Comparison of ENCODE assay signal across 15 cellular contexts in the genomic region with DNA sequence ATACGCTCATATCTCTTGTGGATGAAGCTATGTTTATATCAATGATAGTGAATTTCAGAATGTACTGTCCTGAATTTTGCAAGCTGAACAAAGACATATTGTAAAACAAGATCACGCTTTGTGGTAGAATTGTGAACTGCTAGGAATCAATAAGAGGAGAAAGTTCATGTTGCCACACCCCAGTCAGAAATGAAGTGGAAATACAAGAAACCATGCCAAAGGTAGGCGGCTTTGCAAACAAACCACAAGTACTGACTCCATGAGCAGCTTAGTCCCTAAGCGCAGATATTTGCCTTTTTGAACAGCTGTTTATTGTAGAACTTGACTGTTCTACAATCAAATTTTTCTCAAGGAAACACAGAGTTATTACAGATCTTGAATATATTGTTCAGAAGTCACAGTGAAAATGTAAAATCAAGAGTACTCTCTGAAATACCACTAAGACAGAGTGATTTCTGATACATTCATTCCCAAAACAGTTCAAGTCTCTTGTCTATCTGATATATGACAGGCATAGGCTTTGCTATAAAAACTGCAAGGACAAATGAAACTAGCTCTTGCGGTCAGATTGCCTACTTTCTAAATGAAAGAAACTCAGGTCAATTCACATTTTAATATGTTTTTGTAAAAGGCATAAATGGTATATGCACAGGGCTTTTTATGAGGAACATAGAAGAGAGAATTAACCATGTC.
DNase-seq lines count a peak whose midpoint lies in the region; ATAC-seq and TF ChIP-seq lines count a peak whose summit lies in the region.
"Had no signal": no experiment of that assay in that cellular context is flagged by ENCODE, and none has a peak within 500 bp of the region (broad histone marks: within the 10 kb centered on the region; RNA-seq: fewer than 3 reads in every experiment).

No MANE protein-coding gene starts in this region.

- ATAC-seq in left lobe of liver = peak; percentile 100

- no peaks in the 10 kb centered on the region for H3K79me2 ChIP-seq in GM23248 (ENCODE audit: insufficient read depth)

- H4K20me1 ChIP-seq in GM23248 (ENCODE audit: insufficient read depth) = no peaks in the 10 kb centered on the region
- H4K20me1 ChIP-seq: BLaER1 had no signal

- H3K4me1 ChIP-seq in breast epithelium (peaks cover 0 to 16% of the 10 kb centered on the region in 2 donors), thyroid gland (peaks cover 7 to 9% of the 10 kb centered on the region in 2 donors), GM23248 (ENCODE audit: insufficient read depth) (no peaks in the 10 kb centered on the region)

- H3K9me3 ChIP-seq in breast epithelium (no peaks in the 10 kb centered on the region), thyroid gland (no peaks in the 10 kb centered on the region), GM23248 (ENCODE audit: low read depth) (no peaks in the 10 kb centered on the region)

- in situ Hi-C loops in GM23248 (cut with MboI) = no loop called here

- DNase-seq in LoVo (ENCODE audit: low spot score) = peak; percentile 69
- peak in 1 of 2 donors; percentile 61 for DNase-seq in breast epithelium (ENCODE audit: low spot score in 2 of 2)
- DNase-seq in left lobe of liver (ENCODE audit: low spot score) = peak; percentile 66
- peak; percentile 47 to 50 for DNase-seq in thyroid gland
- no peak for DNase-seq in retina
- no peak for DNase-seq in GM23248
- DNase-seq in epidermal melanocyte (ENCODE audit: insufficient read length, low spot score) = no peak
- DNase-seq: activated CD4-positive, alpha-beta T cell treated with anti-CD3 and anti-CD28 coated beads for 4 hours; DND-41; HFFc6; mesenchymal stem cell; NCI-H1105 treated with DMSO at 0.1 percent for 48 hours; occipital lobe; stimulated activated CD4-positive, alpha-beta T cell treated with anti-CD3 and anti-CD28 coated beads, Interleukin-15, amount 100 ng/mL, for 24 hours had no signal

- TF ChIP-seq CTCF in breast epithelium (IDR thresholded peaks at IDR 0.05) (peak in 2 of 3 donors; percentile 26 to 49), thyroid gland (IDR thresholded peaks at IDR 0.05) (peak in 4 of 6 experiments; percentile 12 to 55 (median 38))

- H3K27me3 ChIP-seq in breast epithelium (no peaks in the 10 kb centered on the region), thyroid gland (no peaks in the 10 kb centered on the region), GM23248 (replicated peaks; ENCODE audit: insufficient read depth) (no peaks in the 10 kb centered on the region)
- H3K27me3 ChIP-seq: BLaER1 had no signal

- H2AFZ ChIP-seq in GM23248 = no peak overlapping the region

- intact Hi-C loops in breast epithelium (cut with DNase I; ENCODE audit: low total_unique reads) (no loop called here), thyroid gland (cut with DNase I) (no loop called here)

- H3K9me2 ChIP-seq in GM23248 (ENCODE audit: insufficient read depth) = no peaks in the 10 kb centered on the region

- no peak overlapping the region for H3K9ac ChIP-seq in GM23248
- H3K9ac ChIP-seq: BLaER1 had no signal

- peak overlapping the region; percentile 54 to 59 for H3K27ac ChIP-seq in breast epithelium
- H3K27ac ChIP-seq in thyroid gland = peak overlapping the region in 2 of 3 donors; percentile 56 to 61
- H3K27ac ChIP-seq in GM23248 = no peak overlapping the region
- H3K27ac ChIP-seq: BLaER1 had no signal

- H3K4me2 ChIP-seq in GM23248 (ENCODE audit: unreplicated experiment) = no peak overlapping the region
- H3K4me2 ChIP-seq: BLaER1 had no signal

- no peak overlapping the region for H3K4me3 ChIP-seq in breast epithelium
- H3K4me3 ChIP-seq in thyroid gland (replicated peaks in 1 of 3) = no peak overlapping the region
- H3K4me3 ChIP-seq in GM23248 = no peak overlapping the region
- H3K4me3 ChIP-seq: BLaER1 had no signal

- TF ChIP-seq POLR2A in breast epithelium (IDR thresholded peaks at IDR 0.05) = no peak
- TF ChIP-seq POLR2A in thyroid gland (IDR thresholded peaks at IDR 0.05) = no peak

- H3K36me3 ChIP-seq in breast epithelium (no peaks in the 10 kb centered on the region), thyroid gland (no peaks in the 10 kb centered on the region), GM23248 (ENCODE audit: low read depth) (no peaks in the 10 kb centered on the region)
- H3K36me3 ChIP-seq: BLaER1 had no signal

- WGBS in thyroid gland, 2 donors = 27 to 37% methylated on average over 5 of the region's 5 CpGs
- WGBS in GM23248 (ENCODE audit: low coverage in 1 of 2, low lambda C conversion rate in 2 of 2, missing lambda C conversion rate in 2 of 2), 2 experiments = 12 to 24% methylated on average over 5 of the region's 5 CpGs

- H3F3A ChIP-seq in GM23248 (ENCODE audit: insufficient read depth) = no peaks in the 10 kb centered on the region

Comparison
In these comparisons a context has a peak if more than half of its experiments do, and no peak if none do; other contexts are left out.
1. DNase-seq: peak in LoVo (single experiment), left lobe of liver (single experiment) and thyroid gland (2 of 2); none in retina (single experiment), GM23248 (single experiment) and epidermal melanocyte (single experiment).